ENCODE assay signal across 13 cellular contexts in the genomic region with DNA sequence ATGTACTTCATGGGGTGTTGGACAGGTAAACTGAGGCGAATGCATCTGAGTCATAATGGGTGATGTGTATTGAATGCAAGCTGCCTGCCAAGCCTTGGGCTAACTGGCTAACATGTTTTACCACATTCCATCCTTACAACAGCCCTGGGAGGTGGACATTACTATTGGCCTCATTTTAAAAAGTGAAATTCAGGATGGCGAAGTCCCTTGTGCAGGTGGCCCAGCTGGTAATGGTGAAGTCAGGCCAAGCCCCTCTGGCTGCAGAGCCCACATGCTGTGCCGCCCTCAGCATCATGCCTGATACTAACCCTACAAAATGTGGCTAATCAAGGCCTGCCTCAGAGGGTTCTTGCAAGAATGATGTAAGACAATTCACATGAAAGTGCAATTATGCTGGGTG. TPM values are rescaled to one million over a fixed set of nuclear protein-coding genes. Genes with fewer than 3 reads are reported as not detected.
A peak's percentile ranks its signal among the peaks of the same experiment; 100 is the strongest.
DNase-seq lines count a peak whose midpoint lies in the region; ATAC-seq, FAIRE-seq and TF ChIP-seq lines count a peak whose summit lies in the region.
"Had no signal": no experiment of that assay in that cellular context is flagged by ENCODE, and none has a peak within 500 bp of the region (broad histone marks: within the 10 kb centered on the region; RNA-seq: fewer than 3 reads in every experiment).

No MANE protein-coding gene starts in this region.

- H3K4me1 Mint-ChIP-seq in activated CD8-positive, alpha-beta memory T cell treated with anti-CD3 and anti-CD28 coated beads, Interleukin-2, amount 10 ng/mL, durations not matched to agents 7 days and 5 days, result peaks cover 32% of the 10 kb centered on the region
- H3K4me1 Mint-ChIP-seq in stimulated activated memory B cell treated with anti-CD40 and anti-IgM and Interleukin-4, amounts not matched to agents 10 μg/mL and 1 μg/mL and 100 μg/mL, for 72 hours, result peaks cover 32% of the 10 kb centered on the region

- H3K27me3 ChIP-seq in K562 (ENCODE audit: control insufficient read depth in 2 of 2, insufficient read depth in 2 of 2, low read length in 2 of 2), result no peaks in the 10 kb centered on the region

- no peaks in the 10 kb centered on the region for H3K27me3 Mint-ChIP-seq in activated CD8-positive, alpha-beta memory T cell treated with anti-CD3 and anti-CD28 coated beads, Interleukin-2, amount 10 ng/mL, durations not matched to agents 7 days and 5 days
- H3K27me3 Mint-ChIP-seq in stimulated activated memory B cell treated with anti-CD40 and anti-IgM and Interleukin-4, amounts not matched to agents 10 μg/mL and 1 μg/mL and 100 μg/mL, for 72 hours, result no peaks in the 10 kb centered on the region

- H3K4me3 Mint-ChIP-seq in activated CD8-positive, alpha-beta memory T cell treated with anti-CD3 and anti-CD28 coated beads, Interleukin-2, amount 10 ng/mL, durations not matched to agents 7 days and 5 days, result no peak overlapping the region
- H3K4me3 Mint-ChIP-seq in stimulated activated memory B cell treated with anti-CD40 and anti-IgM and Interleukin-4, amounts not matched to agents 10 μg/mL and 1 μg/mL and 100 μg/mL, for 72 hours, result no peak overlapping the region
- H3K4me3 Mint-ChIP-seq: neural crest cell had no signal

- in situ Hi-C loops in K562 (cut with MboI), result no loop called here

- TF ChIP-seq RAD21 in Ishikawa (IDR thresholded peaks at IDR 0.05; ENCODE audit: low read depth) (no peak), K562 (CRISPR knock-in tag; conservative IDR thresholded peaks at IDR 0.05 in 1 of 2, IDR thresholded peaks at IDR 0.05 in 1 of 2) (no peak)

- no peak for FAIRE-seq in K562 (lab: Jason Lieb, UNC)
- FAIRE-seq: islet of Langerhans had no signal

- H3K27ac ChIP-seq in K562 (ENCODE audit: extremely low read depth, low read depth, low read length), result no peak overlapping the region

- no peak overlapping the region for H3K9ac ChIP-seq in K562 (ENCODE audit: insufficient read depth in 1 of 2, low read depth in 2 of 2, low read length in 2 of 2)

- H4K20me1 ChIP-seq in K562 (replicated peaks; ENCODE audit: control insufficient read depth, insufficient read depth, low read length), result no peaks in the 10 kb centered on the region

- no peaks in the 10 kb centered on the region for H3K9me3 Mint-ChIP-seq in activated CD8-positive, alpha-beta memory T cell treated with anti-CD3 and anti-CD28 coated beads, Interleukin-2, amount 10 ng/mL, durations not matched to agents 7 days and 5 days (ENCODE audit: low read depth)
- no peaks in the 10 kb centered on the region for H3K9me3 Mint-ChIP-seq in stimulated activated memory B cell treated with anti-CD40 and anti-IgM and Interleukin-4, amounts not matched to agents 10 μg/mL and 1 μg/mL and 100 μg/mL, for 72 hours
- H3K9me3 Mint-ChIP-seq: neural crest cell had no signal

- no peak for TF ChIP-seq POLR2A in K562 (conservative IDR thresholded peaks at IDR 0.05)

- TF ChIP-seq CTCF in K562 (IDR thresholded peaks at IDR 0.05 in 2 of 3, conservative IDR thresholded peaks at IDR 0.05 in 1 of 3; ENCODE audit: insufficient read depth in 2 of 3, low read depth in 1 of 3, low read length in 3 of 3), result no peak

- H3K4me1 ChIP-seq in K562 (replicated peaks in 1 of 2; ENCODE audit: control insufficient read depth in 2 of 2, insufficient read depth in 2 of 2, low read length in 2 of 2), result peaks cover 0 to 4% of the 10 kb centered on the region in 2 experiments; a peak in 3 of 5 replicates

- no peaks in the 10 kb centered on the region for H3K9me3 ChIP-seq in K562 (replicated peaks; ENCODE audit: control insufficient read depth, insufficient read depth, low read depth, low read length)

- no peaks in the 10 kb centered on the region for H3K79me2 ChIP-seq in K562 (ENCODE audit: control insufficient read depth, insufficient read depth, low read length)

- CTCF ChIA-PET in activated CD8-positive, alpha-beta memory T cell treated with anti-CD3 and anti-CD28 coated beads, Interleukin-2, amount 10 ng/mL, durations not matched to agents 7 days and 5 days (lab: Charles Lee), result interaction anchor here (0.8 to 1.4 kb wide), 3 partner anchors 31 to 79 kb away, joined by 3 read pairs; no protein-coding TSS in a partner anchor
- CTCF ChIA-PET in K562 (lab: Yijun Ruan, JAX; ENCODE audit: low intra/inter-chr PET ratio), result no interaction called here

- BruUV-seq in K562 (replicated peaks; lab: Mats Ljungman, UMichigan), result no TSS peak

- intact Hi-C loops in K562 (cut with micrococcal nuclease), result no loop called here
- intact Hi-C loops in left ventricle myocardium superior (cut with micrococcal nuclease), result no loop called here

- H3K9me1 ChIP-seq in K562 (ENCODE audit: control insufficient read depth, insufficient read depth, low read length), result no peaks in the 10 kb centered on the region

- H3K27ac Mint-ChIP-seq in activated CD8-positive, alpha-beta memory T cell treated with anti-CD3 and anti-CD28 coated beads, Interleukin-2, amount 10 ng/mL, durations not matched to agents 7 days and 5 days, result peak overlapping the region; percentile 63
- peak overlapping the region; percentile 57 for H3K27ac Mint-ChIP-seq in stimulated activated memory B cell treated with anti-CD40 and anti-IgM and Interleukin-4, amounts not matched to agents 10 μg/mL and 1 μg/mL and 100 μg/mL, for 72 hours

- WGBS in K562 (ENCODE audit: insufficient coverage, low coverage, missing lambda C conversion rate), result 73% methylated on average over 3 of the region's 3 CpGs

- POLR2A ChIA-PET in K562 (lab: Yijun Ruan, JAX), result interaction anchor here (0.7 to 2.1 kb wide), 6 partner anchors 9 to 64 kb away, joined by 3 to 6 read pairs (median 5); no protein-coding TSS in a partner anchor

- peak overlapping the region; percentile 70 for H2AFZ ChIP-seq in K562 (ENCODE audit: low read depth, low read length)

- H3K36me3 Mint-ChIP-seq in activated CD8-positive, alpha-beta memory T cell treated with anti-CD3 and anti-CD28 coated beads, Interleukin-2, amount 10 ng/mL, durations not matched to agents 7 days and 5 days, result no peaks in the 10 kb centered on the region
- no peaks in the 10 kb centered on the region for H3K36me3 Mint-ChIP-seq in stimulated activated memory B cell treated with anti-CD40 and anti-IgM and Interleukin-4, amounts not matched to agents 10 μg/mL and 1 μg/mL and 100 μg/mL, for 72 hours

- H3K4me2 ChIP-seq in K562 (ENCODE audit: insufficient read depth, low read length), result no peak overlapping the region

- no peak for DNase-seq in activated CD8-positive, alpha-beta memory T cell treated with anti-CD3 and anti-CD28 coated beads, Interleukin-2, amount 10 ng/mL, durations not matched to agents 7 days and 5 days
- no peak for DNase-seq in activated CD8-positive, alpha-beta memory T cell treated with anti-CD3 and anti-CD28 coated beads, Interleukin-2, amount 50 U/mL, for 4 hours
- DNase-seq in K562 (ENCODE audit: extremely low read depth in 1 of 4, low spot score in 3 of 4), result no peak
- no peak for DNase-seq in left ventricle myocardium superior
- DNase-seq in NCI-H748 treated with DMSO at 0.1 percent for 48 hours (lab: John Stamatoyannopoulos, UW), result no peak
- DNase-seq: cerebellar nuclear complex; NCI-H1436 treated with DMSO at 0.1 percent for 48 hours; NK-92 treated with Interleukin-12 subunit alpha and Interleukin-12 subunit beta, amount 100 ng/mL, for 24 hours had no signal

- peak; percentile 57; the same call in 1 of the 2 replicates for TF ChIP-seq EP300 in Ishikawa (IDR thresholded peaks at IDR 0.05; ENCODE audit: borderline replicate concordance)
- no peak for TF ChIP-seq EP300 in K562 (IDR thresholded peaks at IDR 0.05; ENCODE audit: low read length)

- no peak for ATAC-seq in activated CD8-positive, alpha-beta memory T cell treated with anti-CD3 and anti-CD28 coated beads, Interleukin-2, amount 10 ng/mL, durations not matched to agents 7 days and 5 days
- ATAC-seq in K562 (no peak), left ventricle myocardium superior (no peak), GM21447 (IDR thresholded peaks at IDR 0.05; ENCODE audit: unreplicated experiment) (no peak)
- no peak for ATAC-seq in stimulated activated memory B cell treated with anti-CD40 and anti-IgM and Interleukin-4, amounts not matched to agents 10 μg/mL and 1 μg/mL and 100 μg/mL, for 72 hours

- H3K4me3 ChIP-seq in K562, result no peak overlapping the region

- no peaks in the 10 kb centered on the region for H3K36me3 ChIP-seq in K562 (ENCODE audit: control insufficient read depth, insufficient read depth, low read length)

TF ChIP-seq in K562, 482 proteins besides CTCF, POLR2A, EP300 and RAD21 (continues in another document):
- TF ChIP-seq, protein P1, sequence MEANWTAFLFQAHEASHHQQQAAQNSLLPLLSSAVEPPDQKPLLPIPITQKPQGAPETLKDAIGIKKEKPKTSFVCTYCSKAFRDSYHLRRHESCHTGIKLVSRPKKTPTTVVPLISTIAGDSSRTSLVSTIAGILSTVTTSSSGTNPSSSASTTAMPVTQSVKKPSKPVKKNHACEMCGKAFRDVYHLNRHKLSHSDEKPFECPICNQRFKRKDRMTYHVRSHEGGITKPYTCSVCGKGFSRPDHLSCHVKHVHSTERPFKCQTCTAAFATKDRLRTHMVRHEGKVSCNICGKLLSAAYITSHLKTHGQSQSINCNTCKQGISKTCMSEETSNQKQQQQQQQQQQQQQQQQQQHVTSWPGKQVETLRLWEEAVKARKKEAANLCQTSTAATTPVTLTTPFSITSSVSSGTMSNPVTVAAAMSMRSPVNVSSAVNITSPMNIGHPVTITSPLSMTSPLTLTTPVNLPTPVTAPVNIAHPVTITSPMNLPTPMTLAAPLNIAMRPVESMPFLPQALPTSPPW (CRISPR knock-in tag; IDR thresholded peaks at IDR 0.05), result no peak

RNA-seq across cellular contexts. Expression of a gene that starts 60.0 kb away (rescaled TPM):
- 100 to 1,000 TPM; 121 to 151 TPM for total RNA-seq in activated CD8-positive, alpha-beta memory T cell treated with anti-CD3 and anti-CD28 coated beads, Interleukin-2, amount 10 ng/mL, durations not matched to agents 7 days and 5 days
- total RNA-seq in K562 (2011; cell fraction: chromatin; rRNA removed; ENCODE audit: low replicate concordance), result 221 and 585 TPM in 2 replicates
- total RNA-seq in K562 (2011; cell fraction: nucleolus; rRNA removed), result 101 and 147 TPM in 2 replicates
- total RNA-seq in K562 (2011; cell fraction: nucleoplasm; rRNA removed), result 282 and 390 TPM in 2 replicates
- total RNA-seq in K562 (2014; rRNA removed), result 38.9 and 47.3 TPM in 2 replicates
- total RNA-seq in K562 (2014; rRNA removed; fragmentation: Illumina TruSeq; extraction: Trizol), result 59.0 and 66.0 TPM in 2 replicates
- total RNA-seq in K562 (2015; rRNA removed; fragmentation: Illumina TruSeq; extraction: Trizol), result 45.5 and 49.7 TPM in 2 replicates
- 57.8 and 61.9 TPM in 2 replicates for total RNA-seq in K562 (2021)
- polyA plus RNA-seq in K562 (2011; rRNA removed), result 56.2 and 63.4 TPM in 2 replicates
- 32.8 and 58.4 TPM in 2 replicates for polyA plus RNA-seq in K562 (2011; cell fraction: cytosol; rRNA removed)
- polyA plus RNA-seq in K562 (2011; cell fraction: nucleus; rRNA removed), result 192 and 194 TPM in 2 replicates
- polyA plus RNA-seq in K562 (2012), result 33.7 and 57.7 TPM in 2 replicates
- 57.6 and 70.8 TPM in 2 replicates for polyA plus RNA-seq in K562 (2014; fragmentation: Illumina TruSeq; extraction: Trizol)
- 10 to 100 TPM; 50.0 to 53.6 TPM for polyA plus RNA-seq in K562 (2014; fragmentation: Nextera tagmentation; extraction: Ambion mirVana)
- polyA plus RNA-seq in K562 (2014; rRNA removed), result 55.3 and 61.3 TPM in 2 replicates
- polyA minus RNA-seq in K562 (2011; rRNA and poly(A)+ RNA removed), result 167 and 232 TPM in 2 replicates
- 39.1 and 51.9 TPM in 2 replicates for polyA minus RNA-seq in K562 (2011; cell fraction: cytosol; rRNA and poly(A)+ RNA removed)
- polyA minus RNA-seq in K562 (2011; cell fraction: nucleus; rRNA and poly(A)+ RNA removed), result 209 and 435 TPM in 2 replicates
- 57.2 TPM for total RNA-seq in left ventricle myocardium superior
